Comparison of ENCODE assay signal across 6 cellular contexts in the genomic region with DNA sequence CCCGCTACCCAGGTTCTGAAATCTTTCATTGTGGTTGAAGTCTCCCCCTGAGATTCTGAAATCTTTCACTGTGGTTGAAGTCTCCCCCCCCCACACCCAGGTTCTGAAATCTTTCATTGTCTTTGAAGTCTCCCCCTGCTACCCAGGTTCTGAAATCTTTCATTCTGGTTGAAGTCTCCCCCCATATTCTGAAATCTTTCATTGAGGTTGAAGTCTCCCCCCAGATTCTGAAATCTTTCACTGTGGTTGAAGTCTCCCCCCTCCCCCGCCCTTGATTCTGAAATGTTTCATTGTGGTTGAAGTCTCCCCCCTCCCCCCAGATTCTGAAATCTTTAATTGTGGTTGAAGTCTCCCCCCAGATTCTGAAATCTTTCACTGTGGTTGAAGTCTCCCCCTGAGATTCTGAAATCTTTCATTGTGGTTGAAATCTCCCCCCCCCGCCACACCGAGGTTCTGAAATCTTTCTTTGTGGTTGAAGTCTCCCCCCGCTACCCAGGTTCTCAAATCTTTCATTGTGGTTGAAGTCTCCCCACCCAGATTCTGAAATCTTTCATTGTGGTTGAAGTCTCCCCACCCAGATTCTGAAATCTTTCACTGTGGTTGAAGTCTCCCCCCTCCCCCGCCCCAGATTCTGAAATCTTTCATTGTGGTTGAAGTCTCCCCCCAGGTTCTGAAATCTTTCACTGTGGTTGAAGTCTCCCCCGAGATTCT.
DNase-seq lines count a peak whose midpoint lies in the region; ATAC-seq and TF ChIP-seq lines count a peak whose summit lies in the region.
"Not testable (repeated sequence)": the region's sequence is repeated elsewhere in the genome, so short reads cannot be mapped to it uniquely, and the experiment has no call there.

No MANE protein-coding gene starts in this region.

- not testable (repeated sequence) for H3K9me3 ChIP-seq in CD8-positive, alpha-beta T cell (ENCODE audit: low read length); SK-N-MC (ENCODE audit: low read depth, low read length)

- not testable (repeated sequence) for H3K36me3 ChIP-seq in CD8-positive, alpha-beta T cell (ENCODE audit: insufficient read depth, low read length); SK-N-MC (ENCODE audit: insufficient read depth, low read length)

- CTCF ChIA-PET in CD8-positive, alpha-beta T cell (lab: Charles Lee): interaction anchor here (0.6 kb wide), 1 partner anchor 22 kb away, joined by 3 read pairs; no protein-coding TSS in a partner anchor

- not testable (repeated sequence) for H3K4me3 ChIP-seq in CD8-positive, alpha-beta T cell (ENCODE audit: low read depth, low read length)
- peak overlapping the region; percentile 26; the same call in 1 of the 2 replicates for H3K4me3 ChIP-seq in SK-N-MC

- H3K27me3 ChIP-seq in CD8-positive, alpha-beta T cell (ENCODE audit: insufficient read depth, low read length): not testable (repeated sequence)

- peaks cover 16% of the 10 kb centered on the region for H3K4me1 ChIP-seq in CD8-positive, alpha-beta T cell (ENCODE audit: insufficient read depth, low read length)

- ATAC-seq in CD8-positive, alpha-beta T cell; central memory CD8-positive, alpha-beta T cell (replicated peaks; ENCODE audit: extremely low read depth, poor library complexity, severe bottlenecking); natural killer cell: not testable (repeated sequence)

- peak overlapping the region; percentile 23 for H3K4me3 Mint-ChIP-seq in CD8-positive, alpha-beta T cell
- not testable (repeated sequence) for H3K4me3 Mint-ChIP-seq in central memory CD8-positive, alpha-beta T cell
- peak overlapping the region; percentile 4 for H3K4me3 Mint-ChIP-seq in natural killer cell

- H3K27me3 Mint-ChIP-seq in CD8-positive, alpha-beta T cell (ENCODE audit: low read depth): peaks cover 16% of the 10 kb centered on the region
- peaks cover 32% of the 10 kb centered on the region for H3K27me3 Mint-ChIP-seq in central memory CD8-positive, alpha-beta T cell
- H3K27me3 Mint-ChIP-seq in natural killer cell (ENCODE audit: low read depth in 2 of 2): peaks cover 10 to 34% of the 10 kb centered on the region in 2 donors

- peak overlapping the region; percentile 28 for H3K9ac ChIP-seq in SK-N-MC (ENCODE audit: insufficient read length)

- POLR2A ChIA-PET in CD8-positive, alpha-beta T cell (lab: Charles Lee): not testable (repeated sequence)

- DNase-seq in CD8-positive, alpha-beta T cell: peak in 2 of 7 experiments; percentile 17 to 46
- not testable (repeated sequence) for DNase-seq in SK-N-MC (ENCODE audit: low read depth, low spot score); central memory CD8-positive, alpha-beta T cell (ENCODE audit: low spot score in 2 of 2); natural killer cell
- peak; percentile 1 for DNase-seq in activated CD8-positive, alpha-beta memory T cell treated with anti-CD3 and anti-CD28 coated beads for 24 hours
- peak; percentile 56 for DNase-seq in activated effector memory CD4-positive, alpha-beta T cell treated with anti-CD3 and anti-CD28 coated beads, Interleukin-2, amount 50 U/mL, for 16 hours

- peaks cover 23% of the 10 kb centered on the region for H3K4me1 Mint-ChIP-seq in CD8-positive, alpha-beta T cell (ENCODE audit: low read depth)
- not testable (repeated sequence) for H3K4me1 Mint-ChIP-seq in central memory CD8-positive, alpha-beta T cell
- H3K4me1 Mint-ChIP-seq in natural killer cell: peaks cover 16 to 18% of the 10 kb centered on the region in 2 donors

- not testable (repeated sequence) for H3K27ac Mint-ChIP-seq in CD8-positive, alpha-beta T cell; natural killer cell
- H3K27ac Mint-ChIP-seq in central memory CD8-positive, alpha-beta T cell (ENCODE audit: low read depth): peak overlapping the region; percentile 76

- H3K9me3 Mint-ChIP-seq in CD8-positive, alpha-beta T cell; central memory CD8-positive, alpha-beta T cell; natural killer cell: not testable (repeated sequence)

- H3K36me3 Mint-ChIP-seq in CD8-positive, alpha-beta T cell; central memory CD8-positive, alpha-beta T cell (ENCODE audit: insufficient read depth); natural killer cell: not testable (repeated sequence)

- TF ChIP-seq CTCF in CD8-positive, alpha-beta T cell (IDR thresholded peaks at IDR 0.05); natural killer cell (IDR thresholded peaks at IDR 0.05): not testable (repeated sequence)

- H3K27ac ChIP-seq in CD8-positive, alpha-beta T cell (ENCODE audit: low read depth, low read length): not testable (repeated sequence)
- peak overlapping the region; percentile 70 for H3K27ac ChIP-seq in SK-N-MC

- intact Hi-C loops in CD8-positive, alpha-beta T cell (cut with DNase I, micrococcal nuclease); natural killer cell (cut with micrococcal nuclease): not testable (repeated sequence)
